In the genomic region with DNA sequence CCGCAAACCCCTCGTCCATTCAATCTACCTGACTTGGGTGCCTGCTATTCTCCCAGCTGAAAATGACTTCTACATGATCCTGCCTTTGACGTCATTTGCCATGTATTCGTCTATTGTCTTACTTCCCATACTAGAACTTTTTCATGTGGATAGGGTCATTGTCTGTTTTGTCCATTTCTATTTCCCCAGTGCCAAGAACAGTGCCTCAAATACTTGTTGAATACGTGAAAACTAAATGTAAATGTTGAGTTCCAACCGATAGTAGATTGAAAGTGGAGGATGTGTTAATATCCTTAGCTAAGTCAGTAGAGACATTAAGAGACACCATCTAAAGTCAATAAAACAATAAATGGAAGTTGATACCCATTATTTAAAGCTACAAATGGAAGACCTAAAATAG, we compare ENCODE assay signal across 9 cellular contexts. TPM values are rescaled to one million over a fixed set of nuclear protein-coding genes. Genes with fewer than 3 reads are reported as not detected.
DNase-seq lines count a peak whose midpoint lies in the region; ATAC-seq and TF ChIP-seq lines count a peak whose summit lies in the region.
"Had no signal": no experiment of that assay in that cellular context is flagged by ENCODE, and none has a peak within 500 bp of the region (broad histone marks: within the 10 kb centered on the region; RNA-seq: fewer than 3 reads in every experiment).

No MANE protein-coding gene starts in this region.

- H3K36me3 ChIP-seq in BLaER1 treated with 17β-estradiol and CSF1 and Interleukin-3, amounts not matched to agents 10 nM and 100 nM: peaks cover 21 to 39% (median 31%) of the 10 kb centered on the region in 11 experiments
- peaks cover 23% of the 10 kb centered on the region for H3K36me3 ChIP-seq in KOPT-K1 (ENCODE audit: insufficient read depth, low read length)

- no peaks in the 10 kb centered on the region for H3K9me3 Mint-ChIP-seq in chondrocyte (ENCODE audit: low read depth)
- H3K9me3 Mint-ChIP-seq in naive thymus-derived CD8-positive, alpha-beta T cell: peaks cover 0 to 3% (median 0%) of the 10 kb centered on the region in 9 donors

- no peak for TF ChIP-seq CTCF in chondrocyte (IDR thresholded peaks at IDR 0.05)

- H3K4me1 ChIP-seq in BLaER1 treated with 17β-estradiol and CSF1 and Interleukin-3, amounts not matched to agents 10 nM and 100 nM: peaks cover 18 to 27% (median 20%) of the 10 kb centered on the region in 10 experiments

- H3K27me3 Mint-ChIP-seq in chondrocyte (ENCODE audit: low read depth): peaks cover under 1% of the 10 kb centered on the region
- no peaks in the 10 kb centered on the region for H3K27me3 Mint-ChIP-seq in naive thymus-derived CD8-positive, alpha-beta T cell

- no peaks in the 10 kb centered on the region for H3K27me3 ChIP-seq in BLaER1 treated with 17β-estradiol and CSF1 and Interleukin-3, amounts not matched to agents 10 nM and 100 nM

- no peaks in the 10 kb centered on the region for H4K20me1 ChIP-seq in BLaER1 treated with 17β-estradiol and CSF1 and Interleukin-3, amounts not matched to agents 10 nM and 100 nM

- H3K4me1 Mint-ChIP-seq in chondrocyte (ENCODE audit: low read depth): peaks cover 18% of the 10 kb centered on the region
- peaks cover 26 to 64% (median 51%) of the 10 kb centered on the region in 4 donors for H3K4me1 Mint-ChIP-seq in naive thymus-derived CD8-positive, alpha-beta T cell

- peaks cover 5% of the 10 kb centered on the region for H3K36me3 Mint-ChIP-seq in chondrocyte (ENCODE audit: low read depth)
- H3K36me3 Mint-ChIP-seq in naive thymus-derived CD8-positive, alpha-beta T cell: peaks cover 0 to 29% (median 3%) of the 10 kb centered on the region in 3 donors

- no peak for ATAC-seq in naive thymus-derived CD8-positive, alpha-beta T cell
- no peak for ATAC-seq in GM21447 (IDR thresholded peaks at IDR 0.05; ENCODE audit: unreplicated experiment)

- peak overlapping the region in 7 of 11 experiments; percentile 83 to 90 (median 86); a peak in 12 of 22 replicates for H3K27ac ChIP-seq in BLaER1 treated with 17β-estradiol and CSF1 and Interleukin-3, amounts not matched to agents 10 nM and 100 nM
- H3K27ac ChIP-seq in KOPT-K1 (ENCODE audit: low read depth, low read length, poor library complexity, severe bottlenecking): peak overlapping the region; percentile 68

- H3K4me2 ChIP-seq in BLaER1 treated with 17β-estradiol and CSF1 and Interleukin-3, amounts not matched to agents 10 nM and 100 nM: peak overlapping the region; percentile 62 to 85 (median 77)

- POLR2A ChIA-PET in naive thymus-derived CD8-positive, alpha-beta T cell (lab: Charles Lee): no interaction called here

- H3K4me3 ChIP-seq in BLaER1 treated with 17β-estradiol and CSF1 and Interleukin-3, amounts not matched to agents 10 nM and 100 nM: peak overlapping the region; percentile 65 to 82 (median 73)

- peak overlapping the region; percentile 84 to 90 (median 87); a peak in 19 of 22 replicates for H3K9ac ChIP-seq in BLaER1 treated with 17β-estradiol and CSF1 and Interleukin-3, amounts not matched to agents 10 nM and 100 nM

- DNase-seq in chondrocyte (ENCODE audit: low spot score) (no peak), AG20443 (ENCODE audit: low spot score) (no peak), hippocampal formation (lab: John Stamatoyannopoulos, UW) (no peak)
- DNase-seq in naive thymus-derived CD8-positive, alpha-beta T cell: no peak
- no peak for DNase-seq in stimulated activated CD8-positive, alpha-beta memory T cell treated with anti-CD3 and anti-CD28 coated beads, Interleukin-4, amount 100 ng/mL, for 48 hours

- H3K27ac Mint-ChIP-seq in chondrocyte (ENCODE audit: unreplicated experiment): peak overlapping the region; percentile 92
- peak overlapping the region; percentile 93 to 98 (median 96) for H3K27ac Mint-ChIP-seq in naive thymus-derived CD8-positive, alpha-beta T cell

- peaks cover 0 to 5% (median 0%) of the 10 kb centered on the region in 11 experiments; a peak in 2 of 22 replicates for H3K9me3 ChIP-seq in BLaER1 treated with 17β-estradiol and CSF1 and Interleukin-3, amounts not matched to agents 10 nM and 100 nM (replicated peaks in 1 of 11)
- no peaks in the 10 kb centered on the region for H3K9me3 ChIP-seq in KOPT-K1 (ENCODE audit: insufficient read depth, low read length, poor library complexity, severe bottlenecking)

- H3K4me3 Mint-ChIP-seq in chondrocyte (ENCODE audit: unreplicated experiment): peak overlapping the region; percentile 90
- H3K4me3 Mint-ChIP-seq in naive thymus-derived CD8-positive, alpha-beta T cell: peak overlapping the region; percentile 89 to 98 (median 96)

RNA-seq across cellular contexts. Expression of a gene that starts 0.9 kb away (rescaled TPM):
- 9.7 to 13.5 TPM (median 10.3 TPM) in 3 replicates for total RNA-seq in chondrocyte
- total RNA-seq in naive thymus-derived CD8-positive, alpha-beta T cell: 10 to 100 TPM; 22.2 to 24.2 TPM
- polyA plus RNA-seq in naive thymus-derived CD8-positive, alpha-beta T cell: 10 to 100 TPM; 11.1 to 16.1 (median 12.1) TPM

RNA-seq across cellular contexts. Expression of a gene that starts 13.3 kb away (rescaled TPM):
- not detected in 3 replicates for total RNA-seq in chondrocyte
- total RNA-seq in naive thymus-derived CD8-positive, alpha-beta T cell: not detected
- polyA plus RNA-seq in naive thymus-derived CD8-positive, alpha-beta T cell: not detected
- total RNA-seq: lung had no signal
- polyA plus RNA-seq: lung had no signal

RNA-seq across cellular contexts. Expression of a gene that starts 25.6 kb away (rescaled TPM):
- total RNA-seq in chondrocyte: not detected in 3 replicates
- not detected for total RNA-seq in naive thymus-derived CD8-positive, alpha-beta T cell
- polyA plus RNA-seq in naive thymus-derived CD8-positive, alpha-beta T cell: not detected
- total RNA-seq: lung had no signal
- polyA plus RNA-seq: lung had no signal

RNA-seq across cellular contexts. Expression of a gene that starts 30.2 kb away (rescaled TPM):
- total RNA-seq in chondrocyte: not detected in 3 replicates
- not detected for total RNA-seq in naive thymus-derived CD8-positive, alpha-beta T cell
- not detected for polyA plus RNA-seq in naive thymus-derived CD8-positive, alpha-beta T cell
- total RNA-seq: lung had no signal
- polyA plus RNA-seq: lung had no signal

RNA-seq across cellular contexts. Expression of a gene that starts 36.7 kb away (rescaled TPM):
- total RNA-seq in chondrocyte: 0.22 to 1.6 TPM (median 1.2 TPM) in 3 replicates
- total RNA-seq in naive thymus-derived CD8-positive, alpha-beta T cell: not detected
- polyA plus RNA-seq in naive thymus-derived CD8-positive, alpha-beta T cell: not detected
